In genomic region chr2:20240291-20240690, GRCh38 we compare ENCODE assay signal across 9 cellular contexts. TPM values are rescaled to one million over a fixed set of nuclear protein-coding genes. Genes with fewer than 3 reads are reported as not detected.
DNase-seq lines count a peak whose midpoint lies in the region; ATAC-seq, FAIRE-seq and TF ChIP-seq lines count a peak whose summit lies in the region.
"Not testable (repeated sequence)": the region's sequence is repeated elsewhere in the genome, so short reads cannot be mapped to it uniquely, and the experiment has no call there.
"Had no signal": no experiment of that assay in that cellular context is flagged by ENCODE, and none has a peak within 500 bp of the region (broad histone marks: within the 10 kb centered on the region; RNA-seq: fewer than 3 reads in every experiment).

No MANE protein-coding gene starts in this region.

- not testable (repeated sequence) for H3K36me3 Mint-ChIP-seq in activated CD4-positive, alpha-beta memory T cell treated with anti-CD3 and anti-CD28 coated beads, Interleukin-2, amount 10 ng/mL, durations not matched to agents 7 days and 5 days (ENCODE audit: low read depth); neural crest cell (ENCODE audit: low read depth)

- POLR2A ChIA-PET in activated CD4-positive, alpha-beta memory T cell treated with anti-CD3 and anti-CD28 coated beads, Interleukin-2, amount 10 ng/mL, durations not matched to agents 7 days and 5 days (lab: Charles Lee); endothelial cell of umbilical vein (lab: Charles Lee); HepG2 (lab: Yijun Ruan, JAX): not testable (repeated sequence)

- BruUV-seq in endothelial cell of umbilical vein (replicated peaks; lab: Mats Ljungman, UMichigan); HepG2 (replicated peaks; lab: Mats Ljungman, UMichigan): not testable (repeated sequence)

- H3K27me3 ChIP-seq in endothelial cell of umbilical vein (ENCODE audit: control insufficient read depth in 2 of 2, insufficient read depth in 2 of 2, low read length in 2 of 2); HepG2 (ENCODE audit: control insufficient read depth in 1 of 2, insufficient read depth in 2 of 2, low read length in 2 of 2): not testable (repeated sequence)

- H3K9me3 Mint-ChIP-seq in activated CD4-positive, alpha-beta memory T cell treated with anti-CD3 and anti-CD28 coated beads, Interleukin-2, amount 10 ng/mL, durations not matched to agents 7 days and 5 days = not testable (repeated sequence)
- H3K9me3 Mint-ChIP-seq in neural crest cell = peaks cover 14% of the 10 kb centered on the region

- H3K27ac Mint-ChIP-seq in activated CD4-positive, alpha-beta memory T cell treated with anti-CD3 and anti-CD28 coated beads, Interleukin-2, amount 10 ng/mL, durations not matched to agents 7 days and 5 days; neural crest cell (ENCODE audit: unreplicated experiment): not testable (repeated sequence)

- not testable (repeated sequence) for H3K9ac ChIP-seq in endothelial cell of umbilical vein (replicated peaks; ENCODE audit: extremely low read depth, insufficient read depth, low read length); HepG2 (ENCODE audit: insufficient read depth, low read depth, low read length)

- not testable (repeated sequence) for TF ChIP-seq CTCF in endothelial cell of umbilical vein (IDR thresholded peaks at IDR 0.05; ENCODE audit: extremely low read depth in 1 of 2, insufficient read depth in 1 of 2, low read depth in 1 of 2, low read length in 2 of 2); HepG2 (CRISPR knock-in tag; IDR thresholded peaks at IDR 0.05); neural crest cell (conservative IDR thresholded peaks at IDR 0.05)

- not testable (repeated sequence) for H2AFZ ChIP-seq in endothelial cell of umbilical vein (ENCODE audit: low read depth, low read length); HepG2 (ENCODE audit: low read length)

- not testable (repeated sequence) for H3K79me2 ChIP-seq in endothelial cell of umbilical vein (ENCODE audit: control insufficient read depth, insufficient read depth, low read length); HepG2 (ENCODE audit: insufficient read depth, low read length)

- not testable (repeated sequence) for H3K4me2 ChIP-seq in endothelial cell of umbilical vein (ENCODE audit: insufficient read depth, low read length); HepG2 (ENCODE audit: low read depth, low read length)

- not testable (repeated sequence) for H3K9me3 ChIP-seq in endothelial cell of umbilical vein (replicated peaks; ENCODE audit: control insufficient read depth, insufficient read depth, low read length); HepG2 (ENCODE audit: low read length)

- H3K9me1 ChIP-seq in endothelial cell of umbilical vein (replicated peaks; ENCODE audit: control insufficient read depth, extremely low read depth, insufficient read depth, low read length) = not testable (repeated sequence)

- H3K27ac ChIP-seq in endothelial cell of umbilical vein (ENCODE audit: insufficient read depth, low read depth, low read length); HepG2 (ENCODE audit: extremely low read length, insufficient read depth, low read length): not testable (repeated sequence)

- not testable (repeated sequence) for H3K4me1 Mint-ChIP-seq in activated CD4-positive, alpha-beta memory T cell treated with anti-CD3 and anti-CD28 coated beads, Interleukin-2, amount 10 ng/mL, durations not matched to agents 7 days and 5 days
- peaks cover 27% of the 10 kb centered on the region for H3K4me1 Mint-ChIP-seq in neural crest cell

- DNase-seq in Ammon's horn (ENCODE audit: low spot score) = peak; percentile 23
- not testable (repeated sequence) for DNase-seq in GM12892 (ENCODE audit: insufficient read length); endothelial cell of umbilical vein (ENCODE audit: low read depth, low spot score); HepG2 (ENCODE audit: low spot score); neural crest cell (ENCODE audit: low read depth, low spot score)
- peak; percentile 7 for DNase-seq in activated CD4-positive, alpha-beta memory T cell treated with anti-CD3 and anti-CD28 coated beads, Interleukin-2, amount 10 ng/mL, durations not matched to agents 7 days and 5 days

- intact Hi-C loops in endothelial cell of umbilical vein (cut with micrococcal nuclease); HepG2 (cut with micrococcal nuclease; ENCODE audit: unreplicated experiment): not testable (repeated sequence)

- CTCF ChIA-PET in activated CD4-positive, alpha-beta memory T cell treated with anti-CD3 and anti-CD28 coated beads, Interleukin-2, amount 10 ng/mL, durations not matched to agents 7 days and 5 days (lab: Charles Lee) = interaction anchor here (0.9 to 1.8 kb wide), 3 partner anchors 86 to 204 kb away, joined by 3 to 4 read pairs (median 3); no protein-coding TSS in a partner anchor
- CTCF ChIA-PET in endothelial cell of umbilical vein (lab: Charles Lee) = interaction anchor here (1.2 kb wide), 2 partner anchors 15 to 105 kb away, joined by 4 to 5 read pairs; partner anchors contain the start of gene SDC1
- CTCF ChIA-PET in HepG2 (lab: Yijun Ruan, JAX; ENCODE audit: low intra/inter-chr PET ratio, low total read pairs) = not testable (repeated sequence)

- TF ChIP-seq EP300 in HepG2 (IDR thresholded peaks at IDR 0.05; ENCODE audit: low read depth in 2 of 2, low read length in 2 of 2); HepG2 (CRISPR knock-in tag; IDR thresholded peaks at IDR 0.05; ENCODE audit: borderline replicate concordance): not testable (repeated sequence)

- FAIRE-seq in GM12892 (lab: Jason Lieb, UNC) (peak; percentile 48), endothelial cell of umbilical vein (lab: Jason Lieb, UNC) (peak; percentile 52)
- not testable (repeated sequence) for FAIRE-seq in HepG2 (lab: Jason Lieb, UNC)

- TF ChIP-seq POLR2A in GM12892 (IDR thresholded peaks at IDR 0.05; ENCODE audit: low read depth, low read length); endothelial cell of umbilical vein (IDR thresholded peaks at IDR 0.05; ENCODE audit: low read depth, low read length); HepG2 (IDR thresholded peaks at IDR 0.05; ENCODE audit: insufficient read depth in 1 of 2, low read depth in 2 of 2, low read length in 2 of 2): not testable (repeated sequence)

- 50% methylated on average over 6 of the region's 6 CpGs for WGBS in HepG2 (ENCODE audit: low lambda C conversion rate)

- not testable (repeated sequence) for H3K4me3 Mint-ChIP-seq in activated CD4-positive, alpha-beta memory T cell treated with anti-CD3 and anti-CD28 coated beads, Interleukin-2, amount 10 ng/mL, durations not matched to agents 7 days and 5 days
- peak overlapping the region; percentile 45 for H3K4me3 Mint-ChIP-seq in neural crest cell

- H3K36me3 ChIP-seq in endothelial cell of umbilical vein (ENCODE audit: control insufficient read depth in 2 of 2, extremely low read depth in 1 of 2, insufficient read depth in 2 of 2, low read length in 2 of 2); HepG2 (replicated peaks in 1 of 2; ENCODE audit: control insufficient read depth in 1 of 2, insufficient read depth in 2 of 2, low read length in 2 of 2): not testable (repeated sequence)

- peaks cover 16% of the 10 kb centered on the region for H3K27me3 Mint-ChIP-seq in activated CD4-positive, alpha-beta memory T cell treated with anti-CD3 and anti-CD28 coated beads, Interleukin-2, amount 10 ng/mL, durations not matched to agents 7 days and 5 days
- H3K27me3 Mint-ChIP-seq in neural crest cell (ENCODE audit: low read depth) = not testable (repeated sequence)

- not testable (repeated sequence) for H3K4me1 ChIP-seq in endothelial cell of umbilical vein (ENCODE audit: control insufficient read depth, extremely low read depth, insufficient read depth, low read length)
- H3K4me1 ChIP-seq in HepG2 (ENCODE audit: insufficient read depth, low read length) = peaks cover 18% of the 10 kb centered on the region

- dilution Hi-C loops in endothelial cell of umbilical vein (cut with MboI; ENCODE audit: extremely low pct_ligation_motif_present, low sequenced_read_pairs) = not testable (repeated sequence)

- ATAC-seq in HepG2 = not testable (repeated sequence)

- not testable (repeated sequence) for TF ChIP-seq RAD21 in HepG2 (CRISPR knock-in tag; IDR thresholded peaks at IDR 0.05)

- H3K4me3 ChIP-seq in endothelial cell of umbilical vein (replicated peaks in 1 of 3; ENCODE audit: insufficient read depth in 1 of 3, low read depth in 1 of 3, low read length in 3 of 3); HepG2 (replicated peaks in 1 of 3; ENCODE audit: insufficient read depth in 1 of 3, low read depth in 2 of 3, low read length in 3 of 3): not testable (repeated sequence)

- in situ Hi-C loops in HepG2 (cut with HindIII; ENCODE audit: extremely low pct_ligation_motif_present, low pct_unique_long_range_greater_than_20kb) = not testable (repeated sequence)

- not testable (repeated sequence) for H4K20me1 ChIP-seq in endothelial cell of umbilical vein (replicated peaks; ENCODE audit: control insufficient read depth, extremely low read depth, insufficient read depth, low read length); HepG2 (ENCODE audit: insufficient read depth, low read length)

RNA-seq across cellular contexts. Expression of gene SDC1, which starts 15.4 kb away (rescaled TPM):
- polyA plus RNA-seq in GM12892 (2012; ENCODE audit: missing spikeins) = 20.6 TPM
- under 1 TPM in 1 of 2 experiments, not detected in 1; 0.33 TPM for total RNA-seq in activated CD4-positive, alpha-beta memory T cell treated with anti-CD3 and anti-CD28 coated beads, Interleukin-2, amount 10 ng/mL, durations not matched to agents 7 days and 5 days
- total RNA-seq in endothelial cell of umbilical vein (3.5 and 4.0 TPM in 2 replicates), HepG2 (2016; rRNA removed; fragmentation: Illumina TruSeq; extraction: Trizol) (47.5 and 119 TPM in 2 replicates), neural crest cell (81.0 and 85.4 TPM in 2 replicates)
- polyA plus RNA-seq in endothelial cell of umbilical vein (3.2 and 5.6 TPM in 2 replicates), HepG2 (2011; rRNA removed) (108 and 113 TPM in 2 replicates)
- 2.7 and 3.1 TPM in 2 replicates for polyA plus RNA-seq in endothelial cell of umbilical vein (2011; cell fraction: cytosol; rRNA removed)
- 1.4 and 2.0 TPM in 2 replicates for polyA plus RNA-seq in endothelial cell of umbilical vein (2011; cell fraction: nucleus; rRNA removed)
- polyA plus RNA-seq in endothelial cell of umbilical vein (2012) = 10.6 and 11.3 TPM in 2 replicates
- polyA minus RNA-seq in endothelial cell of umbilical vein = 1.1 and 2.3 TPM in 2 replicates
- polyA minus RNA-seq in endothelial cell of umbilical vein (2011; cell fraction: cytosol; rRNA and poly(A)+ RNA removed) = 15.5 TPM
- polyA minus RNA-seq in endothelial cell of umbilical vein (2011; cell fraction: nucleus; rRNA and poly(A)+ RNA removed) = 1.3 TPM in 2 replicates
- total RNA-seq in HepG2 (2016; cell fraction: cytosol; rRNA removed; fragmentation: Illumina TruSeq; extraction: Trizol; ENCODE audit: low read depth) = 9.3 and 11.1 TPM in 2 replicates
- total RNA-seq in HepG2 (2016; cell fraction: insoluble cytoplasmic fraction; rRNA removed; fragmentation: Illumina TruSeq; extraction: Trizol) = 45.4 and 119 TPM in 2 replicates
- total RNA-seq in HepG2 (2016; cell fraction: membrane; rRNA removed; fragmentation: Illumina TruSeq; extraction: Trizol) = 27.4 and 30.5 TPM in 2 replicates
- total RNA-seq in HepG2 (2016; cell fraction: nucleus; rRNA removed; fragmentation: Illumina TruSeq; extraction: Trizol) = 90.3 and 111 TPM in 2 replicates
- 78.7 and 130 TPM in 2 replicates for polyA plus RNA-seq in HepG2 (2011; cell fraction: cytosol; rRNA removed)
- polyA plus RNA-seq in HepG2 (2011; cell fraction: nucleus; rRNA removed) = 66.7 and 76.2 TPM in 2 replicates
- 44.8 and 48.6 TPM in 2 replicates for polyA plus RNA-seq in HepG2 (2012)
- 8.7 TPM in 2 replicates for polyA plus RNA-seq in HepG2 (2016; cell fraction: cytosol; fragmentation: Illumina TruSeq; extraction: Trizol; ENCODE audit: low read depth)
- polyA plus RNA-seq in HepG2 (2016; cell fraction: insoluble cytoplasmic fraction; fragmentation: Illumina TruSeq; extraction: Trizol; ENCODE audit: low read depth) = 49.7 and 54.3 TPM in 2 replicates
- 17.8 and 18.0 TPM in 2 replicates for polyA plus RNA-seq in HepG2 (2016; cell fraction: membrane; fragmentation: Illumina TruSeq; extraction: Trizol; ENCODE audit: low read depth)
- polyA plus RNA-seq in HepG2 (2016; cell fraction: nucleus; fragmentation: Illumina TruSeq; extraction: Trizol; ENCODE audit: insufficient read depth, low read depth) = 156 and 173 TPM in 2 replicates
- polyA minus RNA-seq in HepG2 (2011; rRNA and poly(A)+ RNA removed; ENCODE audit: low replicate concordance) = 13.0 and 159 TPM in 2 replicates
- polyA minus RNA-seq in HepG2 (2011; cell fraction: cytosol; rRNA and poly(A)+ RNA removed) = 69.2 and 73.2 TPM in 2 replicates
- 14.8 and 16.3 TPM in 2 replicates for polyA minus RNA-seq in HepG2 (2011; cell fraction: nucleus; rRNA and poly(A)+ RNA removed)
- total RNA-seq: CD4-positive, alpha-beta T cell had no signal
- polyA plus RNA-seq: CD14-positive monocyte; CD8-positive, alpha-beta memory T cell had no signal
